ENCODE assay signal across 17 cellular contexts in the genomic region with DNA sequence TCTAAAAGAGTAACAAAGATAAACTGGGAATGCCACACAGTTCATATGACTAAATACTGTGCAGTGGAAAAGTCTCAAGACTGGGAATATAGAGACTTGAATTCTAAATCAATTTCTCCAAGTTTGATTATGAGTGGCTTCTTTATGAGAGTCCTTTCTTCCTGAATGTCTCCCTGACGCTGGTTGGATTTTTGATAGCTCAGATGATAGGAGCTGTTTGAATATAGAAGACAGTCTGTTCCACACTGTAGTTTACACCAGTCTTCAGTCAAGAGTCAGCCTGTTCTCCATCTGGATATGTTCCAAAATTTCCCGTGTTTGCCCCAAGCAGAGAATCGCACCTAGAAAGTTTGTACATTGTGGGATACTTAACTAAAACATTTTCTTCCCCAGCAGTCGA.
DNase-seq lines count a peak whose midpoint lies in the region; FAIRE-seq and TF ChIP-seq lines count a peak whose summit lies in the region.
"Had no signal": no experiment of that assay in that cellular context is flagged by ENCODE, and none has a peak within 500 bp of the region (broad histone marks: within the 10 kb centered on the region; RNA-seq: fewer than 3 reads in every experiment).

No MANE protein-coding gene starts in this region.

- in situ Hi-C loops in SK-MEL-5 (cut with HindIII; ENCODE audit: low pct_unique_long_range_greater_than_20kb, low sequenced_read_pairs), result no loop called here

- no peak overlapping the region for H3K4me3 ChIP-seq in thyroid gland (replicated peaks in 1 of 3)

- intact Hi-C loops in thyroid gland (cut with DNase I), result no loop called here

- H3K36me3 ChIP-seq in thyroid gland, result no peaks in the 10 kb centered on the region
- H3K36me3 ChIP-seq: BE2C had no signal

- TF ChIP-seq CTCF in 22Rv1 (IDR thresholded peaks at IDR 0.05), result no peak
- no peak for TF ChIP-seq CTCF in thyroid gland (IDR thresholded peaks at IDR 0.05)

- H3K27ac ChIP-seq in 22Rv1, result peak overlapping the region; percentile 29; the same call in 1 of the 2 replicates
- H3K27ac ChIP-seq in thyroid gland, result peak overlapping the region; percentile 69 to 85 (median 80)

- no peaks in the 10 kb centered on the region for H3K9me3 ChIP-seq in thyroid gland
- H3K9me3 ChIP-seq: BE2C had no signal

- no peak for TF ChIP-seq POLR2A in thyroid gland (IDR thresholded peaks at IDR 0.05)

- no peaks in the 10 kb centered on the region for H3K27me3 ChIP-seq in thyroid gland
- H3K27me3 ChIP-seq: BE2C had no signal

- peaks cover 56 to 70% of the 10 kb centered on the region in 2 donors for H3K4me1 ChIP-seq in thyroid gland
- H3K4me1 ChIP-seq: BE2C had no signal

- DNase-seq in GM18507 (ENCODE audit: extremely low spot score, insufficient read length, low read depth) (no peak), SK-MEL-5 (ENCODE audit: low read depth, low spot score) (peak; percentile 75), thyroid gland (no peak), COR-L47 (lab: John Stamatoyannopoulos, UW) (no peak), urothelium cell line (ENCODE audit: low spot score) (no peak)
- DNase-seq: ACHN; BE2C; C1 segment of cervical spinal cord; CD4-positive, CD25-positive, alpha-beta regulatory T cell; CD8-positive, alpha-beta memory T cell; DMS153; DMS79; GDM1; GOT3; H7 had no signal

- FAIRE-seq in GM18507 (lab: Jason Lieb, UNC) (peak; percentile 64), urothelium cell line (lab: Jason Lieb, UNC) (no peak)
- FAIRE-seq: A204.1 had no signal

- 30 to 55% methylated on average over 4 of the region's 4 CpGs for whole genome bisulfite sequencing in thyroid gland, 2 donors
